8 cellular contexts compared by ENCODE assay signal in genomic region chr6:129498950-129499870, GRCh38.
DNase-seq lines count a peak whose midpoint lies in the region; ATAC-seq and TF ChIP-seq lines count a peak whose summit lies in the region.

No MANE protein-coding gene starts in this region.

- ATAC-seq in GM21786 (IDR thresholded peaks at IDR 0.05; ENCODE audit: unreplicated experiment) (peak; percentile 81), T-cell (replicated peaks in 1 of 4) (peak; percentile 72 to 80 (median 74)), naive B cell (ENCODE audit: low read depth in 2 of 2) (peak; percentile 86 to 90)

- H3K36me3 Mint-ChIP-seq in activated naive CD4-positive, alpha-beta T cell treated with anti-CD3 and anti-CD28 coated beads, Interleukin-2, amount 50 U/mL, for 24 hours, result no peaks in the 10 kb centered on the region
- H3K36me3 Mint-ChIP-seq in T-cell (no peaks in the 10 kb centered on the region), endothelial cell (ENCODE audit: low read depth, unreplicated experiment) (no peaks in the 10 kb centered on the region), naive B cell (no peaks in the 10 kb centered on the region)

- POLR2A ChIA-PET in T-cell (lab: Charles Lee), result interaction anchor here in 1 of 2 donors (0.6 kb wide), 1 partner anchor 1003 kb away, joined by 5 read pairs; no protein-coding TSS in a partner anchor

- H3K27me3 Mint-ChIP-seq in activated naive CD4-positive, alpha-beta T cell treated with anti-CD3 and anti-CD28 coated beads, Interleukin-2, amount 50 U/mL, for 24 hours, result no peaks in the 10 kb centered on the region
- H3K27me3 Mint-ChIP-seq in T-cell (no peaks in the 10 kb centered on the region), endothelial cell (ENCODE audit: unreplicated experiment) (peaks cover 3% of the 10 kb centered on the region), naive B cell (peaks cover 0 to 4% (median 0%) of the 10 kb centered on the region in 3 donors)

- H3K4me3 ChIP-seq in LNCaP clone FGC (ENCODE audit: low read depth, low read length) (no peak overlapping the region), lower leg skin (ENCODE audit: low read depth, poor library complexity, severe bottlenecking) (no peak overlapping the region)

- no peak for DNase-seq in activated naive CD4-positive, alpha-beta T cell (lab: John Stamatoyannopoulos, UW)
- DNase-seq in LNCaP clone FGC (ENCODE audit: low read depth) (no peak), T-cell (peak in 5 of 34 experiments; percentile 2 to 24 (median 3)), endothelial cell (ENCODE audit: low spot score) (no peak), naive B cell (peak; percentile 54), lower leg skin (ENCODE audit: low spot score in 2 of 2) (no peak)

- TF ChIP-seq POLR2A in lower leg skin (IDR thresholded peaks at IDR 0.05), result no peak

- H3K9me3 Mint-ChIP-seq in activated naive CD4-positive, alpha-beta T cell treated with anti-CD3 and anti-CD28 coated beads, Interleukin-2, amount 50 U/mL, for 24 hours, result no peaks in the 10 kb centered on the region
- H3K9me3 Mint-ChIP-seq in T-cell (no peaks in the 10 kb centered on the region), endothelial cell (ENCODE audit: unreplicated experiment) (no peaks in the 10 kb centered on the region), naive B cell (no peaks in the 10 kb centered on the region)

- TF ChIP-seq CTCF in LNCaP clone FGC (IDR thresholded peaks at IDR 0.05; ENCODE audit: control insufficient read depth, extremely low read depth, insufficient read depth), result peak; percentile 52
- peak; percentile 65 for TF ChIP-seq CTCF in endothelial cell (IDR thresholded peaks at IDR 0.05; ENCODE audit: unreplicated experiment)
- TF ChIP-seq CTCF in lower leg skin (IDR thresholded peaks at IDR 0.05), result peak in 1 of 3 donors; percentile 38

- peak overlapping the region; percentile 70 for H3K27ac Mint-ChIP-seq in activated naive CD4-positive, alpha-beta T cell treated with anti-CD3 and anti-CD28 coated beads, Interleukin-2, amount 50 U/mL, for 24 hours
- peak overlapping the region in 1 of 2 donors; percentile 15 for H3K27ac Mint-ChIP-seq in T-cell
- H3K27ac Mint-ChIP-seq in endothelial cell (ENCODE audit: unreplicated experiment), result peak overlapping the region; percentile 28
- H3K27ac Mint-ChIP-seq in naive B cell, result peak overlapping the region in 2 of 6 donors; percentile 54 to 61

- peaks cover 73% of the 10 kb centered on the region for H3K4me1 Mint-ChIP-seq in activated naive CD4-positive, alpha-beta T cell treated with anti-CD3 and anti-CD28 coated beads, Interleukin-2, amount 50 U/mL, for 24 hours
- H3K4me1 Mint-ChIP-seq in T-cell (peaks cover 9 to 28% (median 22%) of the 10 kb centered on the region in 3 donors), endothelial cell (ENCODE audit: unreplicated experiment) (peaks cover 28% of the 10 kb centered on the region), naive B cell (peaks cover 5 to 10% (median 10%) of the 10 kb centered on the region in 3 donors)

- CTCF ChIA-PET in T-cell (lab: Charles Lee), result interaction anchor here (0.6 to 3.0 kb wide), 21 partner anchors 10 to 1010 kb away, joined by 3 to 22 read pairs (median 4); no protein-coding TSS in a partner anchor

- intact Hi-C loops in lower leg skin (cut with DNase I; ENCODE audit: low total_unique reads), result loop anchor here (5.0 kb wide), 1 partner anchor 83 kb away; no protein-coding TSS in a partner anchor

- H3K4me3 Mint-ChIP-seq in activated naive CD4-positive, alpha-beta T cell treated with anti-CD3 and anti-CD28 coated beads, Interleukin-2, amount 50 U/mL, for 24 hours, result peak overlapping the region; percentile 76
- H3K4me3 Mint-ChIP-seq in T-cell (peak overlapping the region; percentile 28 to 64 (median 48)), endothelial cell (ENCODE audit: unreplicated experiment) (peak overlapping the region; percentile 3), naive B cell (peak overlapping the region in 4 of 8 donors; percentile 19 to 69 (median 48))

- WGBS in lower leg skin, 2 donors, result 10 to 11% methylated on average over 9 of the region's 9 CpGs
